Comparison of ENCODE assay signal across 10 cellular contexts in the genomic region with DNA sequence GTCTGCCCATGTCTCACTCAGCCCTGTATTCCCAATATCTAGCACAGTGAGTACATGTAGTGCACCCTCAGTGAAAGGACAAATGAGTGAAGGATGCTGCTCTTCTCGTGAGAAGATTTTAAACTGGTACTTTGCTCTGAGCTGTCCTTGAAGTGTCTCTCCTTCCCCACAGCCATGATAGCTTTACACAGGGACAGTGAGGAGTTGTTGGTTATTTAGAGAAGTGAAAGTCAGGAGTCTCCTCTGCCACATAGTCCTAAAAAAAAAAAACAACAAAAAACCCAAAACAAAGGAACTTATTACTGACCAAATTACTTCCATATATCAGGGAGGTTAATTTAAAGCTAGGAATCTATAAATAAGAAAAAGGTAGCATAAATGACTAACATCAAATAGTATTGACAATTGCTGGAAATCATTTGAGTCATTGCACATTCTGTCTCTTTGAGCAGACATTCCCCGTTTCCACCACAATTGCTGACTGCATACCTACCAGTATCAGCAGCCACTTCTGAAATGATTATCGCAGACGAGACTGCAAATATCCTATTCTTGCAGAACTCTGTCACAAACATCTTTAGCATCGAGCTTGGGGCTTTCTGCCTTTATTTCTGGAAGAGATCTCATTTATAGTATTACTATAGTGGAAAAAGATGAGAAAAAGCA.
DNase-seq lines count a peak whose midpoint lies in the region; ATAC-seq and TF ChIP-seq lines count a peak whose summit lies in the region.
"Had no signal": no experiment of that assay in that cellular context is flagged by ENCODE, and none has a peak within 500 bp of the region (broad histone marks: within the 10 kb centered on the region; RNA-seq: fewer than 3 reads in every experiment).

No MANE protein-coding gene starts in this region.

- H3K9ac ChIP-seq in skeletal muscle tissue (ENCODE audit: low read depth in 1 of 3, low read length in 3 of 3), result no peak overlapping the region

- DNase-seq in activated CD4-positive, alpha-beta memory T cell treated with anti-CD3 and anti-CD28 coated beads, Interleukin-2, amount 10 ng/mL, durations not matched to agents 7 days and 5 days, result no peak
- no peak for DNase-seq in C1 segment of cervical spinal cord (lab: John Stamatoyannopoulos, UW)
- DNase-seq: effector memory CD8-positive, alpha-beta T cell; T-helper 9 cell had no signal

- POLR2A ChIA-PET in activated CD4-positive, alpha-beta memory T cell treated with anti-CD3 and anti-CD28 coated beads, Interleukin-2, amount 10 ng/mL, durations not matched to agents 7 days and 5 days (lab: Charles Lee), result interaction anchor here (0.7 to 3.4 kb wide), 3 partner anchors 10 to 26 kb away, joined by 3 to 16 read pairs (median 3); no protein-coding TSS in a partner anchor

- CTCF ChIA-PET in activated CD4-positive, alpha-beta memory T cell treated with anti-CD3 and anti-CD28 coated beads, Interleukin-2, amount 10 ng/mL, durations not matched to agents 7 days and 5 days (lab: Charles Lee), result interaction anchor here (1.1 kb wide), 1 partner anchor 204 kb away, joined by 3 read pairs; no protein-coding TSS in a partner anchor

- TF ChIP-seq POLR2A in GM18505 (IDR thresholded peaks at IDR 0.05; ENCODE audit: borderline replicate concordance, extremely low read depth, insufficient read depth, insufficient read length), result no peak

- peak overlapping the region; percentile 31 for H3K27ac Mint-ChIP-seq in activated CD4-positive, alpha-beta memory T cell treated with anti-CD3 and anti-CD28 coated beads, Interleukin-2, amount 10 ng/mL, durations not matched to agents 7 days and 5 days

- H3K27me3 ChIP-seq in skeletal muscle tissue (ENCODE audit: control insufficient read depth in 3 of 3, insufficient read depth in 3 of 3, low read length in 3 of 3), result no peaks in the 10 kb centered on the region

- H3K4me3 ChIP-seq in skeletal muscle tissue (ENCODE audit: low read length in 3 of 3), result no peak overlapping the region

- ATAC-seq in GM18520 (IDR thresholded peaks at IDR 0.05; ENCODE audit: unreplicated experiment), result peak; percentile 34
- peak; percentile 23 for ATAC-seq in HG02759 (IDR thresholded peaks at IDR 0.05; ENCODE audit: unreplicated experiment)
- no peak for ATAC-seq in GM18505 (IDR thresholded peaks at IDR 0.05; ENCODE audit: unreplicated experiment)
- ATAC-seq in HG03097 (IDR thresholded peaks at IDR 0.05; ENCODE audit: low FRiP score, unreplicated experiment), result no peak
- no peak for ATAC-seq in HG03039 (IDR thresholded peaks at IDR 0.05; ENCODE audit: unreplicated experiment)

- no peak overlapping the region for H3K4me3 Mint-ChIP-seq in activated CD4-positive, alpha-beta memory T cell treated with anti-CD3 and anti-CD28 coated beads, Interleukin-2, amount 10 ng/mL, durations not matched to agents 7 days and 5 days
- H3K4me3 Mint-ChIP-seq: effector memory CD8-positive, alpha-beta T cell had no signal

- H3K36me3 Mint-ChIP-seq in activated CD4-positive, alpha-beta memory T cell treated with anti-CD3 and anti-CD28 coated beads, Interleukin-2, amount 10 ng/mL, durations not matched to agents 7 days and 5 days (ENCODE audit: low read depth), result peaks cover 10% of the 10 kb centered on the region

- peaks cover 18 to 26% (median 22%) of the 10 kb centered on the region in 3 donors for H3K4me1 ChIP-seq in skeletal muscle tissue (ENCODE audit: control insufficient read depth in 3 of 3, insufficient read depth in 3 of 3, low read length in 3 of 3)

- peaks cover under 1% of the 10 kb centered on the region for H3K27me3 Mint-ChIP-seq in activated CD4-positive, alpha-beta memory T cell treated with anti-CD3 and anti-CD28 coated beads, Interleukin-2, amount 10 ng/mL, durations not matched to agents 7 days and 5 days
- H3K27me3 Mint-ChIP-seq: effector memory CD8-positive, alpha-beta T cell had no signal

- H3K9me3 ChIP-seq in skeletal muscle tissue (ENCODE audit: control insufficient read depth in 3 of 3, low read length in 3 of 3), result no peaks in the 10 kb centered on the region

- peak overlapping the region; percentile 8 for H3K27ac ChIP-seq in skeletal muscle tissue (ENCODE audit: low read depth, low read length)

- H3K4me1 Mint-ChIP-seq in activated CD4-positive, alpha-beta memory T cell treated with anti-CD3 and anti-CD28 coated beads, Interleukin-2, amount 10 ng/mL, durations not matched to agents 7 days and 5 days, result peaks cover 48% of the 10 kb centered on the region

- H3K36me3 ChIP-seq in skeletal muscle tissue (ENCODE audit: control insufficient read depth in 3 of 3, insufficient read depth in 3 of 3, low read length in 3 of 3), result no peaks in the 10 kb centered on the region

- peaks cover 7% of the 10 kb centered on the region for H3K9me3 Mint-ChIP-seq in activated CD4-positive, alpha-beta memory T cell treated with anti-CD3 and anti-CD28 coated beads, Interleukin-2, amount 10 ng/mL, durations not matched to agents 7 days and 5 days

Comparison
In these comparisons a context has a peak if more than half of its experiments do, and no peak if none do; other contexts are left out.
1. ATAC-seq: peak in GM18520 (single experiment) and HG02759 (single experiment); none in GM18505 (single experiment), HG03097 (single experiment) and HG03039 (single experiment).